8 cellular contexts compared by ENCODE assay signal in the genomic region with DNA sequence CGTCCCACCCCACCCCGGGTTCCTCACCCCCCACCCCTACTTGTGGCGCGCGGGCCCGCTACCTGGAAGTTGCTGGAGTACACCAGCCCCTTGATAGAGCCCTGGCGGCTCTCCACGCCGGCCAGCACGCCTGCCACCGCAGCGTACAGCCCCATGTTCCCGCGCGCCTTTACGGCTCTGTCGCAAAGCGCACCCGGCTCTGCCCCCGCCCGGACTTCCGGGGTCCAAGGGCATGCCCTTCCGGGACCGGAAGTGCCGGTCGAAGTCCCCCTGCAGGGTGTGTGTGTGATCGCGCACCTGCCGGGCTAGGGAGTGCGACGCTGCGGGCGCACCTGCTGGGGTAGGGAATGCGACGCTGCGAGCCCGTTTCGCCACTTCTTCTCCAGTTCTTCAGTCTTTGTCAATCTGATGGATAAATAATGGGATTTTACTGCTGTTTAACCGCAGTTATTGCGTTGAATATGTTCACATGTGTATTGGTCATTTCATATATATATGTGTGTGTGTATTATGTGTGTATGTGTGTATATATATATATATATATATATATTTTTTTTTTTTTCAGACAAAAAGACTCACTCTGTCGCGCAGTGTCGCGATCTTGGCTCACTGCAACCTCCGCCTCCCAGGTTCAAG. TPM values are rescaled to one million over a fixed set of nuclear protein-coding genes. Genes with fewer than 3 reads are reported as not detected.
A peak's percentile ranks its signal among the peaks of the same experiment; 100 is the strongest.
DNase-seq lines count a peak whose midpoint lies in the region; ATAC-seq and TF ChIP-seq lines count a peak whose summit lies in the region.
"Not testable (repeated sequence)": the region's sequence is repeated elsewhere in the genome, so short reads cannot be mapped to it uniquely, and the experiment has no call there.

No MANE protein-coding gene starts in this region.

- not testable (repeated sequence) for H3K27me3 ChIP-seq in CD8-positive, alpha-beta T cell (ENCODE audit: insufficient read depth, low read length); colonic mucosa; left lung; spleen (replicated peaks in 1 of 7)

- ATAC-seq in CD8-positive, alpha-beta T cell = peak; percentile 90
- peak; percentile 88 for ATAC-seq in GM19395 (IDR thresholded peaks at IDR 0.05; ENCODE audit: unreplicated experiment)
- ATAC-seq in HG02763 (IDR thresholded peaks at IDR 0.05; ENCODE audit: unreplicated experiment) = peak; percentile 83
- ATAC-seq in HG03521 (IDR thresholded peaks at IDR 0.05; ENCODE audit: unreplicated experiment) = peak; percentile 79
- ATAC-seq in activated CD4-positive, alpha-beta T cell treated with anti-CD3 and anti-CD28 coated beads for 36 hours = peak; percentile 94
- ATAC-seq in left lung = peak; percentile 99

- H3K4me1 ChIP-seq in CD8-positive, alpha-beta T cell (ENCODE audit: insufficient read depth, low read length); colonic mucosa; left lung; spleen: not testable (repeated sequence)

- peak overlapping the region; percentile 80 for H3K4me3 Mint-ChIP-seq in CD8-positive, alpha-beta T cell
- peak overlapping the region; percentile 60 for H3K4me3 Mint-ChIP-seq in activated CD4-positive, alpha-beta T cell treated with anti-CD3 and anti-CD28 coated beads for 36 hours

- H3K27ac ChIP-seq in CD8-positive, alpha-beta T cell (ENCODE audit: low read depth, low read length); colonic mucosa; left lung: not testable (repeated sequence)
- H3K27ac ChIP-seq in spleen = peak overlapping the region in 2 of 8 donors; percentile 49 to 53

- H3K9me3 Mint-ChIP-seq in CD8-positive, alpha-beta T cell; activated CD4-positive, alpha-beta T cell treated with anti-CD3 and anti-CD28 coated beads for 36 hours (ENCODE audit: low read depth): not testable (repeated sequence)

- CTCF ChIA-PET in CD8-positive, alpha-beta T cell (lab: Charles Lee); activated CD4-positive, alpha-beta T cell treated with anti-CD3 and anti-CD28 coated beads for 36 hours (lab: Charles Lee): not testable (repeated sequence)

- TF ChIP-seq POLR2A in spleen (IDR thresholded peaks at IDR 0.05) = not testable (repeated sequence)

- not testable (repeated sequence) for H3K4me3 ChIP-seq in CD8-positive, alpha-beta T cell (ENCODE audit: low read depth, low read length)
- H3K4me3 ChIP-seq in colonic mucosa = peak overlapping the region; percentile 25
- H3K4me3 ChIP-seq in left lung = peak overlapping the region in 1 of 2 donors; percentile 39
- peak overlapping the region in 7 of 8 donors; percentile 32 to 62 (median 42) for H3K4me3 ChIP-seq in spleen

- H3K36me3 Mint-ChIP-seq in CD8-positive, alpha-beta T cell; activated CD4-positive, alpha-beta T cell treated with anti-CD3 and anti-CD28 coated beads for 36 hours (ENCODE audit: low read depth): not testable (repeated sequence)

- TF ChIP-seq CTCF in CD8-positive, alpha-beta T cell (IDR thresholded peaks at IDR 0.05); colonic mucosa (IDR thresholded peaks at IDR 0.05); left lung (IDR thresholded peaks at IDR 0.05); spleen (IDR thresholded peaks at IDR 0.05 in 8 of 11, conservative IDR thresholded peaks at IDR 0.05 in 3 of 11): not testable (repeated sequence)

- 0 to 62% (median 1%) methylated on average over 3 to 12 of the region's 45 CpGs for WGBS in spleen, 5 donors

- peak overlapping the region; percentile 55 for H3K27ac Mint-ChIP-seq in CD8-positive, alpha-beta T cell
- H3K27ac Mint-ChIP-seq in activated CD4-positive, alpha-beta T cell treated with anti-CD3 and anti-CD28 coated beads for 36 hours = peak overlapping the region; percentile 63

- H3K36me3 ChIP-seq in CD8-positive, alpha-beta T cell (ENCODE audit: insufficient read depth, low read length); colonic mucosa; left lung; spleen: not testable (repeated sequence)

- intact Hi-C loops in CD8-positive, alpha-beta T cell (cut with DNase I, micrococcal nuclease); activated CD4-positive, alpha-beta T cell treated with anti-CD3 and anti-CD28 coated beads for 36 hours (cut with DNase I, micrococcal nuclease); colonic mucosa (cut with DNase I); left lung (cut with DNase I); spleen (cut with DNase I; ENCODE audit: low total_unique reads): not testable (repeated sequence)

- peak in 1 of 7 experiments; percentile 27 for DNase-seq in CD8-positive, alpha-beta T cell
- not testable (repeated sequence) for DNase-seq in activated CD4-positive, alpha-beta T cell treated with anti-CD3 and anti-CD28 coated beads for 36 hours; colonic mucosa
- DNase-seq in left lung (peak in 1 of 2 donors; percentile 69), spleen (peak; percentile 84)

- not testable (repeated sequence) for H3K9ac ChIP-seq in colonic mucosa (ENCODE audit: low read depth in 2 of 2, low read length in 2 of 2)

- not testable (repeated sequence) for H3K4me1 Mint-ChIP-seq in CD8-positive, alpha-beta T cell (ENCODE audit: low read depth); activated CD4-positive, alpha-beta T cell treated with anti-CD3 and anti-CD28 coated beads for 36 hours

- POLR2A ChIA-PET in CD8-positive, alpha-beta T cell (lab: Charles Lee); activated CD4-positive, alpha-beta T cell treated with anti-CD3 and anti-CD28 coated beads for 36 hours (lab: Charles Lee): not testable (repeated sequence)

- H3K9me3 ChIP-seq in CD8-positive, alpha-beta T cell (ENCODE audit: low read length); colonic mucosa; left lung; spleen: not testable (repeated sequence)

- not testable (repeated sequence) for H3K27me3 Mint-ChIP-seq in CD8-positive, alpha-beta T cell (ENCODE audit: low read depth); activated CD4-positive, alpha-beta T cell treated with anti-CD3 and anti-CD28 coated beads for 36 hours

RNA-seq across cellular contexts. Expression of a gene that starts 14.6 kb away (rescaled TPM):
- 1 to 10 TPM; 2.2 to 3.8 TPM for total RNA-seq in CD8-positive, alpha-beta T cell
- total RNA-seq in activated CD4-positive, alpha-beta T cell treated with anti-CD3 and anti-CD28 coated beads for 36 hours = under 1 TPM; 0.40 to 0.66 TPM
- total RNA-seq in colonic mucosa (under 1 TPM; 0.32 to 0.72 TPM), left lung (under 1 TPM in 1 of 2 donors, not detected in 1; 0.26 TPM), spleen (1 to 10 TPM in 3 of 7 donors, under 1 TPM in 1, not detected in 3; 0.23 to 1.4 (median 1.2) TPM)
- polyA plus RNA-seq in spleen = 1 to 10 TPM in 1 of 3 donors, under 1 TPM in 2; 0.64 to 1.9 (median 0.74) TPM

RNA-seq across cellular contexts. Expression of a gene that starts 29.8 kb away (rescaled TPM):
- total RNA-seq in CD8-positive, alpha-beta T cell = 10 to 100 TPM; 79.4 to 83.6 TPM
- total RNA-seq in activated CD4-positive, alpha-beta T cell treated with anti-CD3 and anti-CD28 coated beads for 36 hours = 10 to 100 TPM; 62.2 to 67.4 TPM
- total RNA-seq in colonic mucosa (10 to 100 TPM; 29.8 to 34.8 TPM), left lung (10 to 100 TPM; 28.8 to 36.4 TPM), spleen (10 to 100 TPM; 32.5 to 47.4 (median 40.1) TPM)
- polyA plus RNA-seq in spleen = 10 to 100 TPM in 2 of 3 donors, 1 to 10 TPM in 1; 8.6 to 16.5 (median 10.2) TPM
